Comparison of ENCODE assay signal across 20 cellular contexts in genomic region chr4:155966171-155966570, GRCh38.
"Had no signal": no experiment of that assay in that cellular context is flagged by ENCODE, and none has a peak within 500 bp of the region (broad histone marks: within the 10 kb centered on the region; RNA-seq: fewer than 3 reads in every experiment).

No MANE protein-coding gene starts in this region.

- H3K27ac ChIP-seq: epithelial cell of prostate, esophagus muscularis mucosa, gastrocnemius medialis, heart right ventricle, parathyroid adenoma, psoas muscle, right lobe of liver, skin epidermis, upper lobe of left lung, uterus had no signal

- H3K4me3 Mint-ChIP-seq: natural killer cell had no signal

- H3K27me3 ChIP-seq: esophagus muscularis mucosa, gastrocnemius medialis, right lobe of liver, upper lobe of left lung, uterus had no signal

- H3K36me3 Mint-ChIP-seq: natural killer cell had no signal

- H3K4me1 ChIP-seq: parathyroid adenoma, psoas muscle, right lobe of liver, upper lobe of left lung, uterus had no signal

- ATAC-seq: gastrocnemius medialis, heart right ventricle, mucosa of descending colon, natural killer cell, psoas muscle, right lobe of liver had no signal

- H3K9ac ChIP-seq: parathyroid adenoma had no signal

- H3K9me3 ChIP-seq: esophagus muscularis mucosa, gastrocnemius medialis, heart right ventricle, mucosa of descending colon, psoas muscle, right lobe of liver, upper lobe of left lung, uterus had no signal

- H3K9me3 Mint-ChIP-seq: natural killer cell had no signal

- H2AFZ ChIP-seq: parathyroid adenoma had no signal

- H3K36me3 ChIP-seq: esophagus muscularis mucosa, gastrocnemius medialis, heart right ventricle, right lobe of liver, upper lobe of left lung, uterus had no signal

- H3K27ac Mint-ChIP-seq: natural killer cell had no signal

- DNase-seq: cortex of kidney; effector memory CD4-positive, alpha-beta T cell; gastrocnemius medialis; heart right ventricle; hypothalamus; mammary epithelial cell; mucosa of descending colon; natural killer cell; occipital lobe; psoas muscle; retina; right lobe of liver; stimulated activated CD4-positive, alpha-beta T cell treated with anti-CD3 and anti-CD28 coated beads, Interleukin-12 subunit alpha, Interleukin-12 subunit beta, amount 100 ng/mL, for 4 hours; stimulated activated naive CD4-positive, alpha-beta T cell treated with Interleukin-2 at 50 U/mL for 16 hours; upper lobe of left lung; uterus had no signal

- H3K79me2 ChIP-seq: parathyroid adenoma had no signal

- H3K4me3 ChIP-seq: esophagus muscularis mucosa, gastrocnemius medialis, heart right ventricle, mucosa of descending colon, psoas muscle, right lobe of liver, skin epidermis, upper lobe of left lung, uterus had no signal
